ENCODE assay signal across 1 cellular context in genomic region chr11:94767701-94768601, GRCh38.
A peak's percentile ranks its signal among the peaks of the same experiment; 100 is the strongest.
TF ChIP-seq lines count a peak whose summit lies in the region.

Gene AMOTL1, plus strand, starts transcription at chr11:94768356. Its CDS starts 156 bp downstream, at chr11:94768512.

TF ChIP-seq in HEK293, 187 proteins besides CTCF, POLR2A, EP300 and RAD21 (continued from another document and continues in another):
- TF ChIP-seq ZBTB11 (tag by site-specific recombination; conservative IDR thresholded peaks at IDR 0.05; ENCODE audit: low read depth), result peak; percentile 57
- no peak for TF ChIP-seq ZNF23 (tag by site-specific recombination; IDR thresholded peaks at IDR 0.05; ENCODE audit: borderline replicate concordance)
- peak; percentile 90 for TF ChIP-seq ZNF692 (tag by site-specific recombination; IDR thresholded peaks at IDR 0.05)
- TF ChIP-seq ZNF843 (tag by site-specific recombination; IDR thresholded peaks at IDR 0.05), result 0 out of 2 replicates have a peak, but pooled peaks have one; percentile 25
- TF ChIP-seq IKZF3 (tag by site-specific recombination; IDR thresholded peaks at IDR 0.05), result 0 out of 2 replicates have a peak, but pooled peaks have one; percentile 23
- no peak for TF ChIP-seq GFI1B (tag by site-specific recombination; IDR thresholded peaks at IDR 0.05)
- TF ChIP-seq GLI2 (tag by site-specific recombination; IDR thresholded peaks at IDR 0.05; ENCODE audit: borderline replicate concordance, low read depth), result no peak
- TF ChIP-seq TSHZ1 (tag by site-specific recombination; IDR thresholded peaks at IDR 0.05; ENCODE audit: borderline replicate concordance), result peak; percentile 43; the same call in 1 of the 2 replicates
- TF ChIP-seq ZNF324 (tag by site-specific recombination; IDR thresholded peaks at IDR 0.05), result no peak
- TF ChIP-seq ZNF169 (tag by site-specific recombination; IDR thresholded peaks at IDR 0.05), result no peak
- no peak for TF ChIP-seq ZNF704 (tag by site-specific recombination; IDR thresholded peaks at IDR 0.05)
- no peak for TF ChIP-seq ZNF670 (tag by site-specific recombination; IDR thresholded peaks at IDR 0.05; ENCODE audit: low read depth)
- TF ChIP-seq ZNF391 (tag by site-specific recombination; IDR thresholded peaks at IDR 0.05; ENCODE audit: borderline replicate concordance, low read depth), result no peak; the same call in 1 of the 2 replicates
- TF ChIP-seq MZF1 (tag by site-specific recombination; IDR thresholded peaks at IDR 0.05; ENCODE audit: borderline replicate concordance), result no peak; the same call in 1 of the 2 replicates
- TF ChIP-seq ZEB2 (tag by site-specific recombination; IDR thresholded peaks at IDR 0.05), result peak; percentile 78
- no peak for TF ChIP-seq ZNF830 (tag by site-specific recombination; IDR thresholded peaks at IDR 0.05; ENCODE audit: low read depth)
- TF ChIP-seq YY1 (tag by site-specific recombination; IDR thresholded peaks at IDR 0.05), result peak; percentile 69; the same call in 1 of the 2 replicates
- no peak for TF ChIP-seq BCL11A (tag by site-specific recombination; IDR thresholded peaks at IDR 0.05; ENCODE audit: low read depth)
- peak; percentile 84 for TF ChIP-seq ZNF24 (tag by site-specific recombination; IDR thresholded peaks at IDR 0.05)
- TF ChIP-seq ZSCAN5A (tag by site-specific recombination; IDR thresholded peaks at IDR 0.05), result peak; percentile 52; the same call in 1 of the 2 replicates
- 0 out of 2 replicates have a peak, but pooled peaks have one; percentile 16 for TF ChIP-seq ZNF677 (tag by site-specific recombination; IDR thresholded peaks at IDR 0.05)
- TF ChIP-seq ZNF624 (tag by site-specific recombination; IDR thresholded peaks at IDR 0.05), result no peak
- TF ChIP-seq BCL11B (tag by site-specific recombination; IDR thresholded peaks at IDR 0.05; ENCODE audit: low read depth), result no peak
- peak; percentile 32; the same call in 1 of the 2 replicates for TF ChIP-seq ZNF146 (tag by site-specific recombination; IDR thresholded peaks at IDR 0.05)
- no peak for TF ChIP-seq ZNF548 (tag by site-specific recombination; IDR thresholded peaks at IDR 0.05)
- no peak for TF ChIP-seq ZNF791 (tag by site-specific recombination; IDR thresholded peaks at IDR 0.05)
- no peak for TF ChIP-seq ZNF555 (tag by site-specific recombination; conservative IDR thresholded peaks at IDR 0.05)
- peak; percentile 91 for TF ChIP-seq ZBTB48 (tag by site-specific recombination; IDR thresholded peaks at IDR 0.05)
- TF ChIP-seq ZNF311 (tag by site-specific recombination; IDR thresholded peaks at IDR 0.05; ENCODE audit: borderline replicate concordance), result no peak
- TF ChIP-seq ZNF529 (tag by site-specific recombination; IDR thresholded peaks at IDR 0.05; ENCODE audit: insufficient replicate concordance), result no peak
- no peak for TF ChIP-seq ZNF488 (tag by site-specific recombination; IDR thresholded peaks at IDR 0.05)
- peak; percentile 82 for TF ChIP-seq ZNF366 (tag by site-specific recombination; conservative IDR thresholded peaks at IDR 0.05)
- no peak; the same call in 1 of the 2 replicates for TF ChIP-seq ZBTB7A (tag by site-specific recombination; IDR thresholded peaks at IDR 0.05; ENCODE audit: low read depth)
- TF ChIP-seq ZBTB10 (tag by site-specific recombination; IDR thresholded peaks at IDR 0.05), result peak; percentile 32; the same call in 1 of the 2 replicates
- peak; percentile 74 for TF ChIP-seq KLF16 (tag by site-specific recombination; IDR thresholded peaks at IDR 0.05)
- TF ChIP-seq HOXC10 (CRISPR knock-in tag; IDR thresholded peaks at IDR 0.05), result no peak
- TF ChIP-seq ZNF76 (tag by site-specific recombination; IDR thresholded peaks at IDR 0.05; ENCODE audit: borderline replicate concordance, low read depth), result peak; percentile 40; the same call in 1 of the 2 replicates
- no peak for TF ChIP-seq ZNF302 (tag by site-specific recombination; IDR thresholded peaks at IDR 0.05; ENCODE audit: low read depth)
- no peak for TF ChIP-seq SCRT1 (tag by site-specific recombination; IDR thresholded peaks at IDR 0.05; ENCODE audit: borderline replicate concordance)
- no peak for TF ChIP-seq ZNF121 (tag by site-specific recombination; IDR thresholded peaks at IDR 0.05)
- no peak for TF ChIP-seq SETDB1 (IDR thresholded peaks at IDR 0.05; ENCODE audit: insufficient read length, low read length)
- no peak for TF ChIP-seq ZNF114 (tag by site-specific recombination; IDR thresholded peaks at IDR 0.05)
- TF ChIP-seq EGR2 (tag by site-specific recombination; IDR thresholded peaks at IDR 0.05; ENCODE audit: low read depth), result peak; percentile 50
- no peak for TF ChIP-seq ZNF768 (tag by site-specific recombination; IDR thresholded peaks at IDR 0.05)
- 0 out of 2 replicates have a peak, but pooled peaks have one; percentile 58 for TF ChIP-seq ZNF221 (tag by site-specific recombination; IDR thresholded peaks at IDR 0.05; ENCODE audit: borderline replicate concordance)
- peak; percentile 81; the same call in 1 of the 2 replicates for TF ChIP-seq ZFP69B (tag by site-specific recombination; IDR thresholded peaks at IDR 0.05)
- peak; percentile 93 for TF ChIP-seq GLIS2 (tag by site-specific recombination; IDR thresholded peaks at IDR 0.05)
- no peak for TF ChIP-seq BCL6B (tag by site-specific recombination; IDR thresholded peaks at IDR 0.05)
- TF ChIP-seq ZNF19 (tag by site-specific recombination; IDR thresholded peaks at IDR 0.05; ENCODE audit: low read depth), result no peak
- TF ChIP-seq HOXD13 (CRISPR knock-in tag; IDR thresholded peaks at IDR 0.05; ENCODE audit: borderline replicate concordance), result no peak
